In genomic region chr1:44345187-44345775, GRCh38 we compare ENCODE assay signal across 13 cellular contexts.
"Had no signal": no experiment of that assay in that cellular context is flagged by ENCODE, and none has a peak within 500 bp of the region (broad histone marks: within the 10 kb centered on the region; RNA-seq: fewer than 3 reads in every experiment).

No MANE protein-coding gene starts in this region.

- H3K27me3 ChIP-seq: gastrocnemius medialis, heart right ventricle, neural progenitor cell, right lobe of liver, transverse colon had no signal

- H3K4me1 Mint-ChIP-seq: activated CD8-positive, alpha-beta memory T cell treated with anti-CD3 and anti-CD28 coated beads, Interleukin-2, amount 10 ng/mL, durations not matched to agents 7 days and 5 days; activated naive CD4-positive, alpha-beta T cell treated with anti-CD3 and anti-CD28 coated beads, Interleukin-2, amount 10 ng/mL, durations not matched to agents 7 days and 5 days had no signal

- H3K27ac ChIP-seq: gastrocnemius medialis, heart right ventricle, neural progenitor cell, psoas muscle, right lobe of liver, transverse colon had no signal

- H3K4me3 ChIP-seq: gastrocnemius medialis, heart right ventricle, neural progenitor cell, psoas muscle, right lobe of liver, smooth muscle cell, transverse colon had no signal

- H3K27ac Mint-ChIP-seq: activated CD4-positive, alpha-beta memory T cell treated with anti-CD3 and anti-CD28 coated beads for 36 hours; activated CD8-positive, alpha-beta memory T cell treated with anti-CD3 and anti-CD28 coated beads, Interleukin-2, amount 10 ng/mL, durations not matched to agents 7 days and 5 days; activated naive CD4-positive, alpha-beta T cell treated with anti-CD3 and anti-CD28 coated beads, Interleukin-2, amount 10 ng/mL, durations not matched to agents 7 days and 5 days; neural progenitor cell had no signal

- ATAC-seq: activated CD8-positive, alpha-beta memory T cell treated with anti-CD3 and anti-CD28 coated beads, Interleukin-2, amount 10 ng/mL, durations not matched to agents 7 days and 5 days; gastrocnemius medialis; heart right ventricle; psoas muscle; right lobe of liver; stimulated activated naive CD8-positive, alpha-beta T cell treated with anti-CD3 and anti-CD28 coated beads, Interleukin-15, amount 100 ng/mL, for 72 hours had no signal

- H3K9me3 Mint-ChIP-seq: activated CD4-positive, alpha-beta memory T cell treated with anti-CD3 and anti-CD28 coated beads for 36 hours; activated naive CD4-positive, alpha-beta T cell treated with anti-CD3 and anti-CD28 coated beads, Interleukin-2, amount 10 ng/mL, durations not matched to agents 7 days and 5 days; neural progenitor cell; stimulated activated naive CD8-positive, alpha-beta T cell treated with anti-CD3 and anti-CD28 coated beads, Interleukin-15, amount 100 ng/mL, for 72 hours had no signal

- H3K36me3 Mint-ChIP-seq: activated CD8-positive, alpha-beta memory T cell treated with anti-CD3 and anti-CD28 coated beads, Interleukin-2, amount 10 ng/mL, durations not matched to agents 7 days and 5 days; activated naive CD4-positive, alpha-beta T cell treated with anti-CD3 and anti-CD28 coated beads, Interleukin-2, amount 10 ng/mL, durations not matched to agents 7 days and 5 days had no signal

- H3K9me3 ChIP-seq: gastrocnemius medialis, heart right ventricle, psoas muscle, right lobe of liver, transverse colon had no signal

- DNase-seq: activated CD4-positive, alpha-beta memory T cell treated with anti-CD3 and anti-CD28 coated beads for 36 hours; activated CD8-positive, alpha-beta memory T cell treated with anti-CD3 and anti-CD28 coated beads, Interleukin-2, amount 10 ng/mL, durations not matched to agents 7 days and 5 days; activated naive CD4-positive, alpha-beta T cell treated with anti-CD3 and anti-CD28 coated beads, Interleukin-2, amount 10 ng/mL, durations not matched to agents 7 days and 5 days; activated T-cell treated with anti-CD3 and anti-CD28 coated beads, Interleukin-2, amount 50 U/mL, for 1 hour; erythroblast; gastrocnemius medialis; heart right ventricle; psoas muscle; right lobe of liver; stimulated activated naive CD8-positive, alpha-beta T cell treated with anti-CD3 and anti-CD28 coated beads, Interleukin-15, amount 100 ng/mL, for 72 hours; transverse colon had no signal

- H3K36me3 ChIP-seq: gastrocnemius medialis, neural progenitor cell, right lobe of liver, transverse colon had no signal

- H3K4me1 ChIP-seq: right lobe of liver, transverse colon had no signal

- H3K4me3 Mint-ChIP-seq: activated CD4-positive, alpha-beta memory T cell treated with anti-CD3 and anti-CD28 coated beads for 36 hours; activated CD8-positive, alpha-beta memory T cell treated with anti-CD3 and anti-CD28 coated beads, Interleukin-2, amount 10 ng/mL, durations not matched to agents 7 days and 5 days; activated naive CD4-positive, alpha-beta T cell treated with anti-CD3 and anti-CD28 coated beads, Interleukin-2, amount 10 ng/mL, durations not matched to agents 7 days and 5 days; neural progenitor cell; stimulated activated naive CD8-positive, alpha-beta T cell treated with anti-CD3 and anti-CD28 coated beads, Interleukin-15, amount 100 ng/mL, for 72 hours had no signal
